19 cellular contexts compared by ENCODE assay signal in genomic region chr15:99605490-99605931, GRCh38. TPM values are rescaled to one million over a fixed set of nuclear protein-coding genes. Genes with fewer than 3 reads are reported as not detected.
DNase-seq lines count a peak whose midpoint lies in the region; ATAC-seq, FAIRE-seq and TF ChIP-seq lines count a peak whose summit lies in the region.
"Had no signal": no experiment of that assay in that cellular context is flagged by ENCODE, and none has a peak within 500 bp of the region (broad histone marks: within the 10 kb centered on the region; RNA-seq: fewer than 3 reads in every experiment).

No MANE protein-coding gene starts in this region.

- no peak overlapping the region for H3K27ac ChIP-seq in pancreas
- no peak overlapping the region for H3K27ac ChIP-seq in MM.1S (ENCODE audit: low read length)
- H3K27ac ChIP-seq: 22Rv1, sigmoid colon had no signal

- H3F3A ChIP-seq in MM.1S (ENCODE audit: insufficient read depth, low read length) = no peaks in the 10 kb centered on the region

- WGBS in pancreas, 2 donors = 91 to 94% methylated on average over 6 of the region's 6 CpGs

- ATAC-seq in activated CD4-positive, alpha-beta T cell treated with anti-CD3 and anti-CD28 coated beads for 36 hours = no peak
- ATAC-seq in pancreas = no peak

- H3K9me2 ChIP-seq in MM.1S (replicated peaks; ENCODE audit: insufficient read depth, low read length) = no peaks in the 10 kb centered on the region

- H3K27me3 Mint-ChIP-seq in activated CD4-positive, alpha-beta T cell treated with anti-CD3 and anti-CD28 coated beads for 36 hours = no peaks in the 10 kb centered on the region
- H3K27me3 Mint-ChIP-seq in activated T-helper 2 cell treated with anti-CD3 and anti-CD28 coated beads, Interferon-gamma antibody, Interleukin-2, Interleukin-4, amounts not matched to agents 10 μg/mL and 5 μg/mL and 100 μg/mL, durations not matched to agents 14 hours and 24 hours and 36 hours (ENCODE audit: low read depth) = no peaks in the 10 kb centered on the region
- H3K27me3 Mint-ChIP-seq in glutamatergic neuron (ENCODE audit: unreplicated experiment) = no peaks in the 10 kb centered on the region
- H3K27me3 Mint-ChIP-seq: CD8-positive, alpha-beta memory T cell; dendritic cell treated with granulocyte-macrophage colony-stimulating factor and Interleukin-4, amounts not matched to agents 40 ng/mL and 50 ng/mL, for 4 days had no signal

- no peak for FAIRE-seq in pancreas (lab: Jason Lieb, UNC)

- no peak overlapping the region for H2AFZ ChIP-seq in MM.1S (ENCODE audit: low read length)

- CTCF ChIA-PET in activated CD4-positive, alpha-beta T cell treated with anti-CD3 and anti-CD28 coated beads for 36 hours (lab: Charles Lee) = interaction anchor here (1.1 to 2.0 kb wide), 2 partner anchors 12 to 99 kb away, joined by 3 to 8 read pairs; no protein-coding TSS in a partner anchor

- no peaks in the 10 kb centered on the region for H3K9me3 Mint-ChIP-seq in activated CD4-positive, alpha-beta T cell treated with anti-CD3 and anti-CD28 coated beads for 36 hours (ENCODE audit: low read depth)
- H3K9me3 Mint-ChIP-seq in activated T-helper 2 cell treated with anti-CD3 and anti-CD28 coated beads, Interferon-gamma antibody, Interleukin-2, Interleukin-4, amounts not matched to agents 10 μg/mL and 5 μg/mL and 100 μg/mL, durations not matched to agents 14 hours and 24 hours and 36 hours = no peaks in the 10 kb centered on the region
- peaks cover 5% of the 10 kb centered on the region for H3K9me3 Mint-ChIP-seq in glutamatergic neuron (ENCODE audit: unreplicated experiment)
- H3K9me3 Mint-ChIP-seq: dendritic cell treated with granulocyte-macrophage colony-stimulating factor and Interleukin-4, amounts not matched to agents 40 ng/mL and 50 ng/mL, for 4 days had no signal

- no peak overlapping the region for H3K4me2 ChIP-seq in MM.1S (ENCODE audit: low read depth, low read length)

- TF ChIP-seq CTCF in glutamatergic neuron (IDR thresholded peaks at IDR 0.05; ENCODE audit: partially characterized antibody, unreplicated experiment) (no peak), retinal pigment epithelial cell (conservative IDR thresholded peaks at IDR 0.05; ENCODE audit: low read depth, low read length) (no peak), pancreas (IDR thresholded peaks at IDR 0.05) (no peak), MM.1S (IDR thresholded peaks at IDR 0.05; ENCODE audit: low read length) (no peak)

- no peak overlapping the region for H3K9ac ChIP-seq in MM.1S (ENCODE audit: low read length)

- H3K4me3 ChIP-seq in retinal pigment epithelial cell (ENCODE audit: low read length) (no peak overlapping the region), pancreas (no peak overlapping the region), MM.1S (ENCODE audit: low read length) (no peak overlapping the region)
- H3K4me3 ChIP-seq: sigmoid colon had no signal

- H3K36me3 ChIP-seq in pancreas (no peaks in the 10 kb centered on the region), MM.1S (replicated peaks; ENCODE audit: insufficient read depth, low read length) (no peaks in the 10 kb centered on the region)

- peaks cover 31% of the 10 kb centered on the region for H3K36me3 Mint-ChIP-seq in activated CD4-positive, alpha-beta T cell treated with anti-CD3 and anti-CD28 coated beads for 36 hours (ENCODE audit: low read depth)
- H3K36me3 Mint-ChIP-seq in activated T-helper 2 cell treated with anti-CD3 and anti-CD28 coated beads, Interferon-gamma antibody, Interleukin-2, Interleukin-4, amounts not matched to agents 10 μg/mL and 5 μg/mL and 100 μg/mL, durations not matched to agents 14 hours and 24 hours and 36 hours (ENCODE audit: low read depth) = peaks cover 48% of the 10 kb centered on the region
- H3K36me3 Mint-ChIP-seq in glutamatergic neuron (ENCODE audit: unreplicated experiment) = peaks cover 8% of the 10 kb centered on the region

- POLR2A ChIA-PET in activated CD4-positive, alpha-beta T cell treated with anti-CD3 and anti-CD28 coated beads for 36 hours (lab: Charles Lee) = interaction anchor here (0.6 kb wide), 1 partner anchor 34 kb away, joined by 6 read pairs; no protein-coding TSS in a partner anchor

- peak overlapping the region; percentile 63 for H3K27ac Mint-ChIP-seq in activated CD4-positive, alpha-beta T cell treated with anti-CD3 and anti-CD28 coated beads for 36 hours
- peak overlapping the region; percentile 69 for H3K27ac Mint-ChIP-seq in activated T-helper 2 cell treated with anti-CD3 and anti-CD28 coated beads, Interferon-gamma antibody, Interleukin-2, Interleukin-4, amounts not matched to agents 10 μg/mL and 5 μg/mL and 100 μg/mL, durations not matched to agents 14 hours and 24 hours and 36 hours
- peak overlapping the region; percentile 85 for H3K27ac Mint-ChIP-seq in glutamatergic neuron (ENCODE audit: unreplicated experiment)
- H3K27ac Mint-ChIP-seq: dendritic cell treated with granulocyte-macrophage colony-stimulating factor and Interleukin-4, amounts not matched to agents 40 ng/mL and 50 ng/mL, for 4 days had no signal

- H3K9me3 ChIP-seq in pancreas (no peaks in the 10 kb centered on the region), MM.1S (replicated peaks; ENCODE audit: insufficient read depth, low read length) (no peaks in the 10 kb centered on the region)
- H3K9me3 ChIP-seq: sigmoid colon had no signal

- no peak for DNase-seq in activated CD4-positive, alpha-beta T cell treated with anti-CD3 and anti-CD28 coated beads for 36 hours
- DNase-seq in activated CD4-positive, alpha-beta T cell treated with anti-CD3 and anti-CD28 coated beads for 4 hours = no peak
- DNase-seq in activated T-helper 2 cell treated with anti-CD3 and anti-CD28 coated beads, Interferon-gamma antibody, Interleukin-2, Interleukin-4, amounts not matched to agents 10 μg/mL and 5 μg/mL and 100 μg/mL, durations not matched to agents 14 hours and 24 hours and 36 hours (ENCODE audit: low spot score) = no peak
- DNase-seq in glutamatergic neuron = no peak
- DNase-seq in retinal pigment epithelial cell (ENCODE audit: low read depth) = peak; percentile 46
- DNase-seq in pancreas = no peak
- DNase-seq in MM.1S = no peak
- no peak for DNase-seq in AML-193 (lab: John Stamatoyannopoulos, UW)
- DNase-seq: activated CD8-positive, alpha-beta memory T cell treated with anti-CD3 and anti-CD28 coated beads for 24 hours; CD8-positive, alpha-beta memory T cell; foreskin melanocyte; HCEC 1CT; kidney; NCI-H2081; NCI-H82; SHP77; sigmoid colon had no signal

- peaks cover 77% of the 10 kb centered on the region for H3K79me2 ChIP-seq in MM.1S (ENCODE audit: low read length)

- intact Hi-C loops in activated CD4-positive, alpha-beta T cell treated with anti-CD3 and anti-CD28 coated beads for 36 hours (cut with DNase I, micrococcal nuclease) = no loop called here
- intact Hi-C loops in activated T-helper 2 cell treated with anti-CD3 and anti-CD28 coated beads, Interferon-gamma antibody, Interleukin-2, Interleukin-4, amounts not matched to agents 10 μg/mL and 5 μg/mL and 100 μg/mL, durations not matched to agents 14 hours and 24 hours and 36 hours (cut with micrococcal nuclease) = no loop called here
- intact Hi-C loops in pancreas (cut with DNase I) = no loop called here

- H4K20me1 ChIP-seq in MM.1S (ENCODE audit: insufficient read depth, low read length) = no peaks in the 10 kb centered on the region

- peaks cover 49% of the 10 kb centered on the region for H3K4me1 Mint-ChIP-seq in activated CD4-positive, alpha-beta T cell treated with anti-CD3 and anti-CD28 coated beads for 36 hours
- H3K4me1 Mint-ChIP-seq in activated T-helper 2 cell treated with anti-CD3 and anti-CD28 coated beads, Interferon-gamma antibody, Interleukin-2, Interleukin-4, amounts not matched to agents 10 μg/mL and 5 μg/mL and 100 μg/mL, durations not matched to agents 14 hours and 24 hours and 36 hours (ENCODE audit: low read depth) = peaks cover 23% of the 10 kb centered on the region
- H3K4me1 Mint-ChIP-seq in glutamatergic neuron (ENCODE audit: low read depth, unreplicated experiment) = peaks cover 33% of the 10 kb centered on the region

- no peak overlapping the region for H3K4me3 Mint-ChIP-seq in activated CD4-positive, alpha-beta T cell treated with anti-CD3 and anti-CD28 coated beads for 36 hours
- no peak overlapping the region for H3K4me3 Mint-ChIP-seq in activated T-helper 2 cell treated with anti-CD3 and anti-CD28 coated beads, Interferon-gamma antibody, Interleukin-2, Interleukin-4, amounts not matched to agents 10 μg/mL and 5 μg/mL and 100 μg/mL, durations not matched to agents 14 hours and 24 hours and 36 hours (ENCODE audit: low read depth)
- no peak overlapping the region for H3K4me3 Mint-ChIP-seq in glutamatergic neuron (ENCODE audit: unreplicated experiment)
- H3K4me3 Mint-ChIP-seq: dendritic cell treated with granulocyte-macrophage colony-stimulating factor and Interleukin-4, amounts not matched to agents 40 ng/mL and 50 ng/mL, for 4 days had no signal

- H3K4me1 ChIP-seq in pancreas (peaks cover 0 to 7% (median 0%) of the 10 kb centered on the region in 3 donors), MM.1S (ENCODE audit: low read length) (no peaks in the 10 kb centered on the region)

- H3K27me3 ChIP-seq in pancreas (no peaks in the 10 kb centered on the region), MM.1S (replicated peaks; ENCODE audit: insufficient read depth, low read length) (no peaks in the 10 kb centered on the region)
- H3K27me3 ChIP-seq: sigmoid colon had no signal

RNA-seq across cellular contexts. Expression of gene MEF2A, which starts 39.7 kb away (rescaled TPM):
- 10 to 100 TPM; 16.5 to 20.9 TPM for total RNA-seq in activated CD4-positive, alpha-beta T cell treated with anti-CD3 and anti-CD28 coated beads for 36 hours
- total RNA-seq in activated T-helper 2 cell treated with anti-CD3 and anti-CD28 coated beads, Interferon-gamma antibody, Interleukin-2, Interleukin-4, amounts not matched to agents 10 μg/mL and 5 μg/mL and 100 μg/mL, durations not matched to agents 14 hours and 24 hours and 36 hours = 20.9 and 23.4 TPM in 2 replicates
- 49.5 TPM for total RNA-seq in glutamatergic neuron (ENCODE audit: unreplicated experiment)
- 10 to 100 TPM; 10.3 to 24.4 (median 15.9) TPM for total RNA-seq in pancreas
- 10 to 100 TPM in 1 of 2 donors, 1 to 10 TPM in 1; 9.2 to 17.0 TPM for polyA plus RNA-seq in pancreas
